Comparison of ENCODE assay signal across 16 cellular contexts in the genomic region with DNA sequence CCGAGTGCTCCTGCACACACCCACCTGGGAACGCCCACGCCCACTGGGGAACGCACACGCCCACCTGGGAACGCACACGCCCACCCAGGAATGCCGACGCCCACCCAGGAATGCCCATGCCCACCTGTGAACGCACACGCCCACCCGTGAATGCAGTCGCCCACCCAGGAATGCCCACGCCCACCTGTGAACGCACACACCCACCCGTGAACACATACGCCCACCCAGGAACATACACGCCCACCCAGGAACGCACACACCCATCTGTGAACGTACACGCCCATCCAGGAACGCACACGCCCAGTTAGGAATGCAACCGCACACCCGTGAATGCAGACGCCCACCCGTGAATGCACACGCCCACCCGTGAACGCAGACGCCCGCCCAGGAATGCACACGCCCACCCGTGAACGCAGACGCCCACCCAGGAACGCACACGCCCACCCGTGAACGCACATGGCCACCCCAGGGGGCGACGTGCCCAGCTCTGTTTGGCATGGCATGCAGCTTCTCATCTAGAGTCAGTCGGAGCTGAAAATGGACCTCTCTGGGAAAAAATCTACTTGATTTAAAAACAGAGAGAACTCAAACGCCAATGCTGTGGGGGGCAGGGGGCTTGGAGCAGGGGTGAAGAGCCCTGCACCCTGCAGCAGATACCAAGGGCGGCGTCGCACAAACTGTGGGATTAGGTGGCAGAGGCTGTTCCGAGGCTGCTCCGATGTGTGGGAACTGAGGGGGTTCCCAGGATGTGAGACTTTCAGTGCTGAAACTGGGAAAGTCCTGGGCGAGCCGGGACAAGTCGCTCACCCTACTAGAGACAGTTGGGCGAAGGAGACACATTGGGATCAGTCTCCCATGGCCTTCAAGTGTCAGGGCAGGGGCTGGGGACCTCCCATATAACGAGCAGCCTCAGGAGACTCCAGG.
DNase-seq lines count a peak whose midpoint lies in the region; ATAC-seq and TF ChIP-seq lines count a peak whose summit lies in the region.
"Had no signal": no experiment of that assay in that cellular context is flagged by ENCODE, and none has a peak within 500 bp of the region (broad histone marks: within the 10 kb centered on the region; RNA-seq: fewer than 3 reads in every experiment).

No MANE protein-coding gene starts in this region.

- no peaks in the 10 kb centered on the region for H3K9me3 ChIP-seq in PC-3 (ENCODE audit: low read length)
- H3K9me3 ChIP-seq: gastroesophageal sphincter, pancreas had no signal

- H3K4me1 ChIP-seq in PC-3 (ENCODE audit: insufficient read depth, low read length) = 0 out of 2 replicates have a peak, but pooled peaks cover 5% of the 10 kb centered on the region
- H3K4me1 ChIP-seq: gastroesophageal sphincter, pancreas had no signal

- H2AFZ ChIP-seq in PC-3 (ENCODE audit: low read length) = peak overlapping the region; percentile 37; the same call in 1 of the 2 replicates

- no peak overlapping the region for H3K4me2 ChIP-seq in PC-3 (ENCODE audit: low read length)

- no peak overlapping the region for H3K27ac Mint-ChIP-seq in activated T-helper 17 cell treated with anti-CD3 and anti-CD28 coated beads, Interleukin-2, amount 50 U/mL, for 72 hours
- H3K27ac Mint-ChIP-seq: CD4-positive, alpha-beta memory T cell; endodermal cell; T-helper 17 cell had no signal

- no peak overlapping the region for H3K4me3 ChIP-seq in PC-3 (ENCODE audit: low read length)
- H3K4me3 ChIP-seq: gastroesophageal sphincter, pancreas had no signal

- H3K4me1 Mint-ChIP-seq in activated T-helper 17 cell treated with anti-CD3 and anti-CD28 coated beads, Interleukin-2, amount 50 U/mL, for 72 hours = no peaks in the 10 kb centered on the region
- H3K4me1 Mint-ChIP-seq: CD4-positive, alpha-beta memory T cell; endodermal cell had no signal

- DNase-seq in NCI-H2171 treated with DMSO at 0.1 percent for 48 hours (lab: John Stamatoyannopoulos, UW) = peak; percentile 15
- DNase-seq in NCI-H2171 (lab: John Stamatoyannopoulos, UW) = no peak
- no peak for DNase-seq in PC-3
- DNase-seq in sciatic nerve (ENCODE audit: low spot score) = peak; percentile 55
- no peak for DNase-seq in ACHN
- DNase-seq: activated CD4-positive, CD25-positive, alpha-beta regulatory T cell; CD4-positive, alpha-beta memory T cell; endodermal cell; NCI-H187; stimulated activated CD4-positive, alpha-beta T cell treated with anti-CD3 and anti-CD28 coated beads, Interleukin-15, amount 100 ng/mL, for 24 hours; T-helper 17 cell had no signal

- no peaks in the 10 kb centered on the region for H3K27me3 ChIP-seq in PC-3 (ENCODE audit: low read length)
- H3K27me3 ChIP-seq: pancreas had no signal

- H4K20me1 ChIP-seq in PC-3 (ENCODE audit: low read length) = no peaks in the 10 kb centered on the region

- no peaks in the 10 kb centered on the region for H3K9me3 Mint-ChIP-seq in activated T-helper 17 cell treated with anti-CD3 and anti-CD28 coated beads, Interleukin-2, amount 50 U/mL, for 72 hours
- H3K9me3 Mint-ChIP-seq: endodermal cell had no signal

- no peaks in the 10 kb centered on the region for H3K9me2 ChIP-seq in PC-3 (replicated peaks; ENCODE audit: low read length)

- POLR2A ChIA-PET in PC-3 (lab: Charles Lee; ENCODE audit: unreplicated experiment) = no interaction called here

- BruUV-seq in PC-3 (replicated peaks; lab: Mats Ljungman, UMichigan) = TSS peak; percentile 20

- intact Hi-C loops in PC-3 (cut with micrococcal nuclease) = no loop called here
- intact Hi-C loops in sciatic nerve (cut with DNase I) = no loop called here

- TF ChIP-seq CTCF in PC-3 (conservative IDR thresholded peaks at IDR 0.05; ENCODE audit: low read depth, low read length) = no peak

- no peak overlapping the region for H3K4me3 Mint-ChIP-seq in activated T-helper 17 cell treated with anti-CD3 and anti-CD28 coated beads, Interleukin-2, amount 50 U/mL, for 72 hours
- H3K4me3 Mint-ChIP-seq: CD4-positive, alpha-beta memory T cell; endodermal cell; T-helper 17 cell had no signal

- H3K36me3 Mint-ChIP-seq in activated T-helper 17 cell treated with anti-CD3 and anti-CD28 coated beads, Interleukin-2, amount 50 U/mL, for 72 hours (ENCODE audit: low read depth) = no peaks in the 10 kb centered on the region
- H3K36me3 Mint-ChIP-seq: CD4-positive, alpha-beta memory T cell had no signal

- H3F3A ChIP-seq in PC-3 (ENCODE audit: low read length, unreplicated experiment) = no peaks in the 10 kb centered on the region

- ATAC-seq in PC-3 (peak; percentile 12), esophagus mucosa (peak; percentile 46), sciatic nerve (peak; percentile 73), HG02763 (IDR thresholded peaks at IDR 0.05; ENCODE audit: unreplicated experiment) (no peak)
- ATAC-seq in activated T-helper 17 cell treated with anti-CD3 and anti-CD28 coated beads, Interleukin-2, amount 50 U/mL, for 72 hours (replicated peaks) = no peak
- ATAC-seq: gastroesophageal sphincter, T-helper 17 cell had no signal

- no peaks in the 10 kb centered on the region for H3K27me3 Mint-ChIP-seq in activated T-helper 17 cell treated with anti-CD3 and anti-CD28 coated beads, Interleukin-2, amount 50 U/mL, for 72 hours
- H3K27me3 Mint-ChIP-seq: CD4-positive, alpha-beta memory T cell; T-helper 17 cell had no signal

- no peaks in the 10 kb centered on the region for H3K79me2 ChIP-seq in PC-3 (ENCODE audit: low read length)

- no peaks in the 10 kb centered on the region for H3K36me3 ChIP-seq in PC-3 (ENCODE audit: low read depth, low read length)
- H3K36me3 ChIP-seq: gastroesophageal sphincter, pancreas had no signal

- in situ Hi-C loops in ACHN (cut with HindIII; ENCODE audit: low pct_ligation_motif_present, low pct_unique_long_range_greater_than_20kb, low sequenced_read_pairs) = no loop called here

- H3K27ac ChIP-seq in PC-3 (ENCODE audit: low read length) = no peak overlapping the region
- H3K27ac ChIP-seq: gastroesophageal sphincter, pancreas had no signal

- no peak overlapping the region for H3K9ac ChIP-seq in PC-3 (ENCODE audit: low read length)

- CTCF ChIA-PET in PC-3 (lab: Charles Lee) = interaction anchor here (0.6 to 0.7 kb wide), 2 partner anchors 12 to 80 kb away, joined by 3 to 4 read pairs; no protein-coding TSS in a partner anchor

Comparison
In these comparisons a context has a peak if more than half of its experiments do, and no peak if none do; other contexts are left out.
1. DNase-seq: peak in NCI-H2171 treated with DMSO at 0.1 percent for 48 hours (single experiment) and sciatic nerve (single experiment); none in NCI-H2171 (single experiment), PC-3 (single experiment) and ACHN (single experiment).
2. ATAC-seq: peak in PC-3 (single experiment), esophagus mucosa (single experiment) and sciatic nerve (single experiment); none in HG02763 (single experiment) and activated T-helper 17 cell treated with anti-CD3 and anti-CD28 coated beads, Interleukin-2, amount 50 U/mL, for 72 hours (single experiment).